24 cellular contexts compared by ENCODE assay signal in the genomic region with DNA sequence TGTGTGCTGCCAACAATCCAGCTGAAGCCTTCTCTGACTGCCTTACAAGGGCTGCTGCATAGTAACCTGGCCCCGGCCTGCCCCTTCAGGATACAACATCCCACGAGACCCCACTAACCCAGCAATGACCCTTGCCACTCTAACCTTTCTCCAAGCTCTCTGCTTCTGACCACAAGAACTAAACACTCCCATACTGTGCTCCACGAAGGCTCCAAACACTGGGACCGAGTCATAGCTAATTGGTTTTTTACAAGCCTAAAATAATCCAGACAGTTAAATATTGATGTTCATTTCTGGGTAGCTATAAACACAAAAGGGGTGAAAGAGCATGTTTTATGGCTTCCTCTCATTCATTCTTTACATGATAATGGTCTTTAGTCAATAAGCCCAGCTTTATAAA.
"Had no signal": no experiment of that assay in that cellular context is flagged by ENCODE, and none has a peak within 500 bp of the region (broad histone marks: within the 10 kb centered on the region; RNA-seq: fewer than 3 reads in every experiment).

No MANE protein-coding gene starts in this region.

- H3K27ac Mint-ChIP-seq: activated B cell treated with CpG ODN at 0.5 μM for 24 hours; activated CD8-positive, alpha-beta T cell treated with anti-CD3 and anti-CD28 coated beads for 36 hours; activated naive CD4-positive, alpha-beta T cell treated with anti-CD3 and anti-CD28 coated beads, Interleukin-2, amount 50 U/mL, for 24 hours; activated T-helper 2 cell treated with anti-CD3 and anti-CD28 coated beads, Interferon-gamma antibody, Interleukin-2, Interleukin-4, amounts not matched to agents 10 μg/mL and 5 μg/mL and 100 μg/mL, durations not matched to agents 14 hours and 24 hours and 36 hours; immature natural killer cell; naive thymus-derived CD8-positive, alpha-beta T cell; neural progenitor cell; T-cell had no signal

- H3K4me1 Mint-ChIP-seq: activated B cell treated with CpG ODN at 0.5 μM for 24 hours; activated naive CD4-positive, alpha-beta T cell treated with anti-CD3 and anti-CD28 coated beads, Interleukin-2, amount 50 U/mL, for 24 hours; immature natural killer cell had no signal

- H3K27me3 Mint-ChIP-seq: activated B cell treated with CpG ODN at 0.5 μM for 24 hours; activated CD8-positive, alpha-beta T cell treated with anti-CD3 and anti-CD28 coated beads for 36 hours; activated naive CD4-positive, alpha-beta T cell treated with anti-CD3 and anti-CD28 coated beads, Interleukin-2, amount 50 U/mL, for 24 hours; naive thymus-derived CD8-positive, alpha-beta T cell had no signal

- H3K9me3 Mint-ChIP-seq: activated naive CD4-positive, alpha-beta T cell treated with anti-CD3 and anti-CD28 coated beads, Interleukin-2, amount 50 U/mL, for 24 hours had no signal

- H3K4me3 ChIP-seq: breast epithelium, gastrocnemius medialis, neural progenitor cell, right atrium auricular region, spleen, tibial nerve had no signal

- DNase-seq: activated B cell treated with CpG ODN at 0.5 μM for 24 hours; activated CD4-positive, alpha-beta T cell treated with anti-CD3 and anti-CD28 coated beads, Interleukin-2, amount 50 U/mL, for 1 hour; activated CD8-positive, alpha-beta T cell treated with anti-CD3 and anti-CD28 coated beads for 36 hours; activated T-cell treated with anti-CD3 and anti-CD28 coated beads, Interleukin-2, amount 50 U/mL, for 48 hours; central memory CD4-positive, alpha-beta T cell; effector CD8-positive, alpha-beta T cell; gastrocnemius medialis; hypothalamus; immature natural killer cell; kidney; midbrain; naive thymus-derived CD8-positive, alpha-beta T cell; occipital lobe; spleen; stimulated activated CD4-positive, alpha-beta T cell treated with anti-CD3 and anti-CD28 coated beads, Interleukin-2, amount 100 ng/mL, for 48 hours; stimulated activated naive CD4-positive, alpha-beta T cell treated with Interleukin-2 at 50 U/mL for 16 hours; T-cell had no signal

- H3K4me3 Mint-ChIP-seq: activated B cell treated with CpG ODN at 0.5 μM for 24 hours; activated CD8-positive, alpha-beta T cell treated with anti-CD3 and anti-CD28 coated beads for 36 hours; activated naive CD4-positive, alpha-beta T cell treated with anti-CD3 and anti-CD28 coated beads, Interleukin-2, amount 50 U/mL, for 24 hours; immature natural killer cell; naive thymus-derived CD8-positive, alpha-beta T cell; neural progenitor cell; T-cell had no signal

- ATAC-seq: activated CD8-positive, alpha-beta T cell treated with anti-CD3 and anti-CD28 coated beads for 36 hours; gastrocnemius medialis; left colon; naive thymus-derived CD8-positive, alpha-beta T cell; T-cell had no signal

- H3K36me3 Mint-ChIP-seq: activated naive CD4-positive, alpha-beta T cell treated with anti-CD3 and anti-CD28 coated beads, Interleukin-2, amount 50 U/mL, for 24 hours; immature natural killer cell; neural progenitor cell; T-cell had no signal
